In genomic region chr1:22052115-22053017, GRCh38 we compare ENCODE assay signal across 8 cellular contexts. TPM values are rescaled to one million over a fixed set of nuclear protein-coding genes. Genes with fewer than 3 reads are reported as not detected.
DNase-seq lines count a peak whose midpoint lies in the region; ATAC-seq and TF ChIP-seq lines count a peak whose summit lies in the region.

Gene CDC42 (plus strand): TSS chr1:22052709. CDS start chr1:22078479, 25,770 bp downstream.

- no peaks in the 10 kb centered on the region for H3K9me3 Mint-ChIP-seq in endothelial cell (ENCODE audit: unreplicated experiment)

- H3K4me2 ChIP-seq in OCI-LY3 (ENCODE audit: low read length) = peak within 1 kb of the TSS; percentile 95

- no peaks in the 10 kb centered on the region for H3K9me3 ChIP-seq in OCI-LY3 (ENCODE audit: insufficient read depth, low read length)

- H3K27ac ChIP-seq in OCI-LY3 (ENCODE audit: low read length) = peak within 1 kb of the TSS; percentile 67

- peaks cover 22% of the 10 kb centered on the region for H3K27me3 Mint-ChIP-seq in endothelial cell (ENCODE audit: unreplicated experiment)

- H2AFZ ChIP-seq in OCI-LY3 (ENCODE audit: low read depth, low read length) = peak within 1 kb of the TSS; percentile 94

- peaks cover 36% of the 10 kb centered on the region for H3K4me1 ChIP-seq in OCI-LY3 (ENCODE audit: low read length)

- peaks cover 7% of the 10 kb centered on the region for H3K36me3 Mint-ChIP-seq in endothelial cell (ENCODE audit: low read depth, unreplicated experiment)

- H3K4me3 ChIP-seq in OCI-LY3 (ENCODE audit: low read length) = peak within 1 kb of the TSS; percentile 99

- no peaks in the 10 kb centered on the region for H3K27me3 ChIP-seq in OCI-LY3 (ENCODE audit: low read depth, low read length)

- H3K4me1 Mint-ChIP-seq in endothelial cell (ENCODE audit: unreplicated experiment) = peaks cover 50% of the 10 kb centered on the region

- H3K27ac Mint-ChIP-seq in endothelial cell (ENCODE audit: unreplicated experiment) = peak within 1 kb of the TSS; percentile 100

- peak within 1 kb of the TSS; percentile 86 for H3K9ac ChIP-seq in OCI-LY3 (ENCODE audit: low read length)

- peak within 1 kb of the TSS; percentile 99 for H3K4me3 Mint-ChIP-seq in endothelial cell (ENCODE audit: unreplicated experiment)

- peaks cover 13% of the 10 kb centered on the region for H3K36me3 ChIP-seq in OCI-LY3 (replicated peaks; ENCODE audit: low read depth, low read length)

- ATAC-seq in GM21515 (IDR thresholded peaks at IDR 0.05; ENCODE audit: unreplicated experiment) = peak; percentile 74

- DNase-seq in D341Med (ENCODE audit: low spot score) (peak; percentile 97), HuH-7.5 (ENCODE audit: low spot score) (peak; percentile 81), endothelial cell (ENCODE audit: low spot score) (peak; percentile 97), middle frontal gyrus (ENCODE audit: extremely low spot score, low spot score) (peak; percentile 90)
- DNase-seq in activated CD8-positive, alpha-beta memory T cell treated with anti-CD3 and anti-CD28 coated beads, Interleukin-2, amount 50 U/mL, for 48 hours = peak; percentile 98
- DNase-seq in stimulated activated CD8-positive, alpha-beta memory T cell treated with anti-CD3 and anti-CD28 coated beads, Interleukin-2, amount 100 ng/mL, for 1 hour (ENCODE audit: low read depth in 2 of 2) = peak; percentile 93 to 94

- H4K20me1 ChIP-seq in OCI-LY3 (ENCODE audit: insufficient read depth, low read length) = peaks cover 39% of the 10 kb centered on the region

- H3K79me2 ChIP-seq in OCI-LY3 (ENCODE audit: low read length) = peaks cover 48% of the 10 kb centered on the region

- TF ChIP-seq CTCF in OCI-LY3 (IDR thresholded peaks at IDR 0.05; ENCODE audit: low read depth, low read length) (no peak), endothelial cell (IDR thresholded peaks at IDR 0.05; ENCODE audit: unreplicated experiment) (no peak)

RNA-seq across cellular contexts. Expression of gene CDC42, which starts in this region (rescaled TPM):
- 370 TPM for total RNA-seq in endothelial cell (ENCODE audit: unreplicated experiment)

Comparison
In these comparisons a context has a peak if more than half of its experiments do, and no peak if none do; other contexts are left out.
1. Peak in every context shown above with its lines: DNase-seq, ATAC-seq, H3K4me3 ChIP-seq and H3K27ac ChIP-seq.